ENCODE assay signal across 2 cellular contexts in genomic region chr5:99639905-99640304, GRCh38.
TF ChIP-seq lines count a peak whose summit lies in the region.

No MANE protein-coding gene starts in this region.

TF ChIP-seq in HepG2, 621 proteins besides CTCF, POLR2A, EP300 and RAD21 (continued from another document and continues in another):
- TF ChIP-seq ZNF562 (CRISPR knock-in tag; IDR thresholded peaks at IDR 0.05; ENCODE audit: borderline replicate concordance) (no peak), ZNF550 (CRISPR knock-in tag; IDR thresholded peaks at IDR 0.05; ENCODE audit: borderline replicate concordance) (no peak), NR3C1 (CRISPR knock-in tag; IDR thresholded peaks at IDR 0.05) (no peak), NRL (CRISPR knock-in tag; IDR thresholded peaks at IDR 0.05; ENCODE audit: borderline replicate concordance) (no peak), HDAC1 (CRISPR knock-in tag; IDR thresholded peaks at IDR 0.05) (no peak), ZNF724P (CRISPR knock-in tag; IDR thresholded peaks at IDR 0.05; ENCODE audit: borderline replicate concordance) (no peak), ZNF335 (CRISPR knock-in tag; IDR thresholded peaks at IDR 0.05) (no peak), ZHX1 (CRISPR knock-in tag; IDR thresholded peaks at IDR 0.05; ENCODE audit: low read depth) (no peak), FOXP4 (CRISPR knock-in tag; IDR thresholded peaks at IDR 0.05) (peak; percentile 39; the same call in 1 of the 2 replicates), ZNF264 (CRISPR knock-in tag; IDR thresholded peaks at IDR 0.05) (no peak), ZNF776 (CRISPR knock-in tag; IDR thresholded peaks at IDR 0.05) (no peak), ZFP36 (IDR thresholded peaks at IDR 0.05; ENCODE audit: borderline replicate concordance, low read depth, low read length, partially characterized antibody) (no peak), TEAD2 (CRISPR knock-in tag; IDR thresholded peaks at IDR 0.05) (no peak), HNRNPH1 (optimal IDR thresholded peaks at IDR 0.05; ENCODE audit: low read depth, low read length) (no peak), NFYB (CRISPR knock-in tag; IDR thresholded peaks at IDR 0.05) (no peak), ZNF430 (CRISPR knock-in tag; IDR thresholded peaks at IDR 0.05) (no peak), SMAD9 (CRISPR knock-in tag; IDR thresholded peaks at IDR 0.05) (no peak), HDAC2 (CRISPR knock-in tag; IDR thresholded peaks at IDR 0.05) (0 out of 2 replicates have a peak, but pooled peaks have one; percentile 20)
- TF ChIP-seq, protein P1, sequence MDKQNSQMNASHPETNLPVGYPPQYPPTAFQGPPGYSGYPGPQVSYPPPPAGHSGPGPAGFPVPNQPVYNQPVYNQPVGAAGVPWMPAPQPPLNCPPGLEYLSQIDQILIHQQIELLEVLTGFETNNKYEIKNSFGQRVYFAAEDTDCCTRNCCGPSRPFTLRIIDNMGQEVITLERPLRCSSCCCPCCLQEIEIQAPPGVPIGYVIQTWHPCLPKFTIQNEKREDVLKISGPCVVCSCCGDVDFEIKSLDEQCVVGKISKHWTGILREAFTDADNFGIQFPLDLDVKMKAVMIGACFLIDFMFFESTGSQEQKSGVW (CRISPR knock-in tag; IDR thresholded peaks at IDR 0.05; ENCODE audit: borderline replicate concordance): no peak
- TF ChIP-seq, protein P2, sequence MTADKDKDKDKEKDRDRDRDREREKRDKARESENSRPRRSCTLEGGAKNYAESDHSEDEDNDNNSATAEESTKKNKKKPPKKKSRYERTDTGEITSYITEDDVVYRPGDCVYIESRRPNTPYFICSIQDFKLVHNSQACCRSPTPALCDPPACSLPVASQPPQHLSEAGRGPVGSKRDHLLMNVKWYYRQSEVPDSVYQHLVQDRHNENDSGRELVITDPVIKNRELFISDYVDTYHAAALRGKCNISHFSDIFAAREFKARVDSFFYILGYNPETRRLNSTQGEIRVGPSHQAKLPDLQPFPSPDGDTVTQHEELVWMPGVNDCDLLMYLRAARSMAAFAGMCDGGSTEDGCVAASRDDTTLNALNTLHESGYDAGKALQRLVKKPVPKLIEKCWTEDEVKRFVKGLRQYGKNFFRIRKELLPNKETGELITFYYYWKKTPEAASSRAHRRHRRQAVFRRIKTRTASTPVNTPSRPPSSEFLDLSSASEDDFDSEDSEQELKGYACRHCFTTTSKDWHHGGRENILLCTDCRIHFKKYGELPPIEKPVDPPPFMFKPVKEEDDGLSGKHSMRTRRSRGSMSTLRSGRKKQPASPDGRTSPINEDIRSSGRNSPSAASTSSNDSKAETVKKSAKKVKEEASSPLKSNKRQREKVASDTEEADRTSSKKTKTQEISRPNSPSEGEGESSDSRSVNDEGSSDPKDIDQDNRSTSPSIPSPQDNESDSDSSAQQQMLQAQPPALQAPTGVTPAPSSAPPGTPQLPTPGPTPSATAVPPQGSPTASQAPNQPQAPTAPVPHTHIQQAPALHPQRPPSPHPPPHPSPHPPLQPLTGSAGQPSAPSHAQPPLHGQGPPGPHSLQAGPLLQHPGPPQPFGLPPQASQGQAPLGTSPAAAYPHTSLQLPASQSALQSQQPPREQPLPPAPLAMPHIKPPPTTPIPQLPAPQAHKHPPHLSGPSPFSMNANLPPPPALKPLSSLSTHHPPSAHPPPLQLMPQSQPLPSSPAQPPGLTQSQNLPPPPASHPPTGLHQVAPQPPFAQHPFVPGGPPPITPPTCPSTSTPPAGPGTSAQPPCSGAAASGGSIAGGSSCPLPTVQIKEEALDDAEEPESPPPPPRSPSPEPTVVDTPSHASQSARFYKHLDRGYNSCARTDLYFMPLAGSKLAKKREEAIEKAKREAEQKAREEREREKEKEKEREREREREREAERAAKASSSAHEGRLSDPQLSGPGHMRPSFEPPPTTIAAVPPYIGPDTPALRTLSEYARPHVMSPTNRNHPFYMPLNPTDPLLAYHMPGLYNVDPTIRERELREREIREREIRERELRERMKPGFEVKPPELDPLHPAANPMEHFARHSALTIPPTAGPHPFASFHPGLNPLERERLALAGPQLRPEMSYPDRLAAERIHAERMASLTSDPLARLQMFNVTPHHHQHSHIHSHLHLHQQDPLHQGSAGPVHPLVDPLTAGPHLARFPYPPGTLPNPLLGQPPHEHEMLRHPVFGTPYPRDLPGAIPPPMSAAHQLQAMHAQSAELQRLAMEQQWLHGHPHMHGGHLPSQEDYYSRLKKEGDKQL (CRISPR knock-in tag; IDR thresholded peaks at IDR 0.05; ENCODE audit: low read depth): peak; percentile 69; the same call in 1 of the 2 replicates

TF ChIP-seq in endothelial cell of umbilical vein, 7 proteins besides CTCF, POLR2A, EP300 and RAD21 (continued from another document):
- TF ChIP-seq POLR2AphosphoS5 (IDR thresholded peaks at IDR 0.05; ENCODE audit: insufficient read depth, low read depth, low read length) (no peak), JUN (IDR thresholded peaks at IDR 0.05; ENCODE audit: borderline replicate concordance, insufficient read depth, insufficient read length, low read depth) (no peak), EZH2 (IDR thresholded peaks at IDR 0.05; ENCODE audit: borderline replicate concordance, low read depth, low read length, severe bottlenecking) (no peak)
